In the genomic region with DNA sequence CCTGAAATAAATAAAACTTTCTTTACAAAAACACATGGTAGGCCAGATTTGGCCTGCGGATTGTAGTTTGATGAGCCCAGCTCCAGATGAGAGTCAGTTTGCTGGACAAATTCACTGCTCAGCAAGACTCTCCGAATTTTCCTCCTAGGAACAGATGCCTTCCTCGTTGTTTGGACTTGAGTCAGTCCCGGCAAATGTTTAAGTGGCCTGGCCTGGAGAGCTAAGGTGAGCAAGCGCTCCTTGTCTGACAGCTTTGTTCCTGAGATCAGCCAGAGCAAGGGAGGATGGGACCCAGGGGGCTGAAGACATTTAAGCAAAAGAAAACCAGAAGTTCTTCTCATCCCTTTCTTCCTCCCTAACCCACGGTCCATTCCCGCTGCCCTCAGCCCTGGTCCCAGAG, we compare ENCODE assay signal across 18 cellular contexts. TPM values are rescaled to one million over a fixed set of nuclear protein-coding genes. Genes with fewer than 3 reads are reported as not detected.
DNase-seq lines count a peak whose midpoint lies in the region; ATAC-seq and TF ChIP-seq lines count a peak whose summit lies in the region.
"Had no signal": no experiment of that assay in that cellular context is flagged by ENCODE, and none has a peak within 500 bp of the region (broad histone marks: within the 10 kb centered on the region; RNA-seq: fewer than 3 reads in every experiment).

No MANE protein-coding gene starts in this region.

- H2BK5ac ChIP-seq in mesenchymal stem cell (ENCODE audit: low read depth, low read length, poor library complexity, severe bottlenecking), result no peak overlapping the region

- TF ChIP-seq CTCF in CD14-positive monocyte (IDR thresholded peaks at IDR 0.05), result no peak
- TF ChIP-seq CTCF in sigmoid colon (IDR thresholded peaks at IDR 0.05), result no peak
- TF ChIP-seq CTCF in HFFc6 (IDR thresholded peaks at IDR 0.05), result no peak

- peak overlapping the region; percentile 80 to 86 for H3K4me3 Mint-ChIP-seq in CD14-positive monocyte
- peak overlapping the region in 2 of 3 donors; percentile 21 to 50 for H3K4me3 Mint-ChIP-seq in T-cell
- no peak overlapping the region for H3K4me3 Mint-ChIP-seq in stimulated activated memory B cell treated with anti-CD40 and anti-IgM and Interleukin-4, amounts not matched to agents 10 μg/mL and 1 μg/mL and 100 μg/mL, for 72 hours
- no peak overlapping the region for H3K4me3 Mint-ChIP-seq in HFFc6
- H3K4me3 Mint-ChIP-seq: activated B cell treated with CpG ODN at 0.5 μM for 24 hours; activated CD8-positive, alpha-beta memory T cell treated with anti-CD3 and anti-CD28 coated beads, Interleukin-2, amount 10 ng/mL, durations not matched to agents 7 days and 5 days; activated naive CD4-positive, alpha-beta T cell treated with anti-CD3 and anti-CD28 coated beads for 36 hours; memory B cell had no signal

- no peak overlapping the region for H4K91ac ChIP-seq in mesenchymal stem cell (ENCODE audit: low read length)

- no peak overlapping the region for H2AK5ac ChIP-seq in mesenchymal stem cell (ENCODE audit: low read length, severe bottlenecking)

- H3K36me3 ChIP-seq in mesenchymal stem cell (ENCODE audit: control insufficient read depth in 1 of 2, insufficient read depth in 2 of 2, low read depth in 1 of 2, low read length in 2 of 2), result no peaks in the 10 kb centered on the region
- no peaks in the 10 kb centered on the region for H3K36me3 ChIP-seq in sigmoid colon

- ATAC-seq in T-cell (replicated peaks in 1 of 4) (no peak), HG03097 (IDR thresholded peaks at IDR 0.05; ENCODE audit: low FRiP score, unreplicated experiment) (no peak)
- ATAC-seq in stimulated activated memory B cell treated with anti-CD40 and anti-IgM and Interleukin-4, amounts not matched to agents 10 μg/mL and 1 μg/mL and 100 μg/mL, for 72 hours, result no peak
- ATAC-seq: activated CD8-positive, alpha-beta memory T cell treated with anti-CD3 and anti-CD28 coated beads, Interleukin-2, amount 10 ng/mL, durations not matched to agents 7 days and 5 days; foreskin keratinocyte had no signal

- H3K79me1 ChIP-seq in mesenchymal stem cell (replicated peaks; ENCODE audit: low read length, poor library complexity, severe bottlenecking), result no peaks in the 10 kb centered on the region

- DNase-seq in CD14-positive monocyte (ENCODE audit: low spot score), result no peak
- DNase-seq in T-cell, result no peak
- DNase-seq in mesenchymal stem cell, result no peak
- DNase-seq in sigmoid colon, result no peak
- no peak for DNase-seq in HFFc6
- DNase-seq in hepatic stellate cell (ENCODE audit: low spot score), result no peak
- DNase-seq: activated B cell treated with CpG ODN at 0.5 μM for 24 hours; DMS 273 treated with DMSO at 0.1 percent for 48 hours; effector memory CD4-positive, alpha-beta T cell; foreskin keratinocyte; NCI-H1048; NCI-H2171 treated with DMSO at 0.1 percent for 48 hours; SW 1271 had no signal

- H3K4ac ChIP-seq in mesenchymal stem cell (ENCODE audit: low read depth in 1 of 2, low read length in 2 of 2), result no peak overlapping the region

- no peaks in the 10 kb centered on the region for H3K4me1 ChIP-seq in mesenchymal stem cell (ENCODE audit: control insufficient read depth, insufficient read depth, low read depth, low read length)
- peaks cover 0 to 14% (median 5%) of the 10 kb centered on the region in 4 donors for H3K4me1 ChIP-seq in sigmoid colon
- H3K4me1 ChIP-seq: foreskin keratinocyte had no signal

- H3K27ac ChIP-seq in mesenchymal stem cell (ENCODE audit: low read length, poor library complexity, severe bottlenecking) (no peak overlapping the region), sigmoid colon (peak overlapping the region in 3 of 4 donors; percentile 62 to 79 (median 76))
- H3K27ac ChIP-seq: foreskin keratinocyte had no signal

- H3K9me3 Mint-ChIP-seq in CD14-positive monocyte (peaks cover 0 to 2% (median 0%) of the 10 kb centered on the region in 7 donors), T-cell (no peaks in the 10 kb centered on the region), HFFc6 (no peaks in the 10 kb centered on the region)
- no peaks in the 10 kb centered on the region for H3K9me3 Mint-ChIP-seq in stimulated activated memory B cell treated with anti-CD40 and anti-IgM and Interleukin-4, amounts not matched to agents 10 μg/mL and 1 μg/mL and 100 μg/mL, for 72 hours
- H3K9me3 Mint-ChIP-seq: activated B cell treated with CpG ODN at 0.5 μM for 24 hours; activated naive CD4-positive, alpha-beta T cell treated with anti-CD3 and anti-CD28 coated beads for 36 hours; memory B cell had no signal

- no peak for TF ChIP-seq POLR2A in sigmoid colon (IDR thresholded peaks at IDR 0.05)

- peak overlapping the region; percentile 80 for H3K9ac ChIP-seq in mesenchymal stem cell (ENCODE audit: low read length)

- POLR2A ChIA-PET in T-cell (lab: Charles Lee), result no interaction called here

- H2BK120ac ChIP-seq in mesenchymal stem cell (ENCODE audit: low read depth, low read length), result no peak overlapping the region

- no peak overlapping the region for H2BK12ac ChIP-seq in mesenchymal stem cell (ENCODE audit: low read length in 2 of 2)

- peak overlapping the region in 1 of 2 experiments; percentile 51 for H3K4me3 ChIP-seq in mesenchymal stem cell (ENCODE audit: insufficient read depth in 1 of 2, low read depth in 1 of 2, low read length in 2 of 2)
- peak overlapping the region in 3 of 4 donors; percentile 28 to 36 (median 30) for H3K4me3 ChIP-seq in sigmoid colon

- no peak overlapping the region for H3K14ac ChIP-seq in mesenchymal stem cell (ENCODE audit: low read length in 2 of 2)

- TF ChIP-seq EP300 in sigmoid colon (IDR thresholded peaks at IDR 0.05), result no peak

- intact Hi-C loops in CD14-positive monocyte (cut with micrococcal nuclease) (no loop called here), sigmoid colon (cut with DNase I) (no loop called here)

- H2AFZ ChIP-seq in mesenchymal stem cell (ENCODE audit: low read depth, low read length), result no peak overlapping the region

- no peak overlapping the region for H4K8ac ChIP-seq in mesenchymal stem cell (ENCODE audit: low read length)

- no peak overlapping the region for H3K18ac ChIP-seq in mesenchymal stem cell (ENCODE audit: low read depth in 1 of 2, low read length in 2 of 2)

- H3K36me3 Mint-ChIP-seq in CD14-positive monocyte, result no peaks in the 10 kb centered on the region
- no peaks in the 10 kb centered on the region for H3K36me3 Mint-ChIP-seq in T-cell
- peaks cover 5% of the 10 kb centered on the region for H3K36me3 Mint-ChIP-seq in stimulated activated memory B cell treated with anti-CD40 and anti-IgM and Interleukin-4, amounts not matched to agents 10 μg/mL and 1 μg/mL and 100 μg/mL, for 72 hours
- H3K36me3 Mint-ChIP-seq in HFFc6 (ENCODE audit: low read depth), result no peaks in the 10 kb centered on the region
- H3K36me3 Mint-ChIP-seq: activated CD8-positive, alpha-beta memory T cell treated with anti-CD3 and anti-CD28 coated beads, Interleukin-2, amount 10 ng/mL, durations not matched to agents 7 days and 5 days had no signal

- H3K4me1 Mint-ChIP-seq in CD14-positive monocyte, result peaks cover 7% of the 10 kb centered on the region
- H3K4me1 Mint-ChIP-seq in T-cell, result peaks cover 0 to 6% (median 6%) of the 10 kb centered on the region in 3 donors
- H3K4me1 Mint-ChIP-seq in stimulated activated memory B cell treated with anti-CD40 and anti-IgM and Interleukin-4, amounts not matched to agents 10 μg/mL and 1 μg/mL and 100 μg/mL, for 72 hours, result no peaks in the 10 kb centered on the region
- peaks cover 10% of the 10 kb centered on the region for H3K4me1 Mint-ChIP-seq in HFFc6 (ENCODE audit: low read depth)
- H3K4me1 Mint-ChIP-seq: activated B cell treated with CpG ODN at 0.5 μM for 24 hours; activated CD8-positive, alpha-beta memory T cell treated with anti-CD3 and anti-CD28 coated beads, Interleukin-2, amount 10 ng/mL, durations not matched to agents 7 days and 5 days; memory B cell had no signal

- no peak overlapping the region for H3K4me2 ChIP-seq in mesenchymal stem cell (ENCODE audit: low read length, poor library complexity, severe bottlenecking)

- H3K27me3 Mint-ChIP-seq in CD14-positive monocyte (ENCODE audit: low read depth in 3 of 3), result peaks cover 2 to 11% (median 5%) of the 10 kb centered on the region in 3 donors
- H3K27me3 Mint-ChIP-seq in T-cell, result no peaks in the 10 kb centered on the region
- peaks cover 13% of the 10 kb centered on the region for H3K27me3 Mint-ChIP-seq in stimulated activated memory B cell treated with anti-CD40 and anti-IgM and Interleukin-4, amounts not matched to agents 10 μg/mL and 1 μg/mL and 100 μg/mL, for 72 hours
- peaks cover 4% of the 10 kb centered on the region for H3K27me3 Mint-ChIP-seq in HFFc6 (ENCODE audit: insufficient read depth)
- H3K27me3 Mint-ChIP-seq: activated B cell treated with CpG ODN at 0.5 μM for 24 hours had no signal

- WGBS in mesenchymal stem cell, result 64% methylated on average over 6 of the region's 7 CpGs
- WGBS in sigmoid colon, 2 donors, result 91 to 92% methylated on average over 7 of the region's 7 CpGs

- H3K9me3 ChIP-seq in mesenchymal stem cell (ENCODE audit: control insufficient read depth, low read length) (no peaks in the 10 kb centered on the region), sigmoid colon (no peaks in the 10 kb centered on the region)

- no peak overlapping the region for H3K23ac ChIP-seq in mesenchymal stem cell (ENCODE audit: low read length in 2 of 2)

- H3K27ac Mint-ChIP-seq in CD14-positive monocyte (peak overlapping the region in 3 of 7 donors; percentile 15 to 68 (median 64)), T-cell (no peak overlapping the region), HFFc6 (no peak overlapping the region)
- H3K27ac Mint-ChIP-seq in stimulated activated memory B cell treated with anti-CD40 and anti-IgM and Interleukin-4, amounts not matched to agents 10 μg/mL and 1 μg/mL and 100 μg/mL, for 72 hours, result no peak overlapping the region
- H3K27ac Mint-ChIP-seq: activated B cell treated with CpG ODN at 0.5 μM for 24 hours; activated CD8-positive, alpha-beta memory T cell treated with anti-CD3 and anti-CD28 coated beads, Interleukin-2, amount 10 ng/mL, durations not matched to agents 7 days and 5 days; activated naive CD4-positive, alpha-beta T cell treated with anti-CD3 and anti-CD28 coated beads for 36 hours; memory B cell had no signal

- H2BK15ac ChIP-seq in mesenchymal stem cell (ENCODE audit: low read depth, poor library complexity, severe bottlenecking), result no peak overlapping the region

- H3K27me3 ChIP-seq in mesenchymal stem cell (ENCODE audit: control insufficient read depth in 1 of 2, insufficient read depth in 1 of 2, low read length in 2 of 2), result peaks cover 0 to 11% of the 10 kb centered on the region in 2 experiments
- no peaks in the 10 kb centered on the region for H3K27me3 ChIP-seq in sigmoid colon

- CTCF ChIA-PET in T-cell (lab: Charles Lee), result interaction anchor here in 1 of 2 donors (0.5 to 1.5 kb wide), 2 partner anchors 14 to 104 kb away, joined by 3 to 4 read pairs; no protein-coding TSS in a partner anchor

RNA-seq across cellular contexts. Expression of a gene that starts 40.2 kb away (rescaled TPM):
- polyA plus RNA-seq in CD14-positive monocyte (10 to 100 TPM; 26.3 to 29.4 TPM), sigmoid colon (100 to 1,000 TPM in 1 of 3 donors, 10 to 100 TPM in 2; 42.0 to 119 (median 81.1) TPM)
- total RNA-seq in T-cell (10 to 100 TPM; 85.7 to 98.0 (median 91.4) TPM), sigmoid colon (100 to 1,000 TPM in 3 of 4 donors, 10 to 100 TPM in 1; 80.6 to 264 (median 194) TPM)
- 138 TPM for polyA plus RNA-seq in mesenchymal stem cell (2013, experiment 1 of 2)
- 131 TPM for polyA plus RNA-seq in mesenchymal stem cell (2013, experiment 2 of 2)
- 10 to 100 TPM; 66.5 to 77.7 (median 72.1) TPM for total RNA-seq in HFFc6 (2021; fragmentation: NEBNext Ultra II Directional; extraction: Animal tissue kit (Norgen Biotek cat#: 25700))

Comparison
In these comparisons a context has a peak if more than half of its experiments do, and no peak if none do; other contexts are left out.
1. H3K4me3 Mint-ChIP-seq: peak in CD14-positive monocyte (2 of 2) and T-cell (2 of 3); none in stimulated activated memory B cell treated with anti-CD40 and anti-IgM and Interleukin-4, amounts not matched to agents 10 μg/mL and 1 μg/mL and 100 μg/mL, for 72 hours (single experiment) and HFFc6 (single experiment).